13 cellular contexts compared by ENCODE assay signal in the genomic region with DNA sequence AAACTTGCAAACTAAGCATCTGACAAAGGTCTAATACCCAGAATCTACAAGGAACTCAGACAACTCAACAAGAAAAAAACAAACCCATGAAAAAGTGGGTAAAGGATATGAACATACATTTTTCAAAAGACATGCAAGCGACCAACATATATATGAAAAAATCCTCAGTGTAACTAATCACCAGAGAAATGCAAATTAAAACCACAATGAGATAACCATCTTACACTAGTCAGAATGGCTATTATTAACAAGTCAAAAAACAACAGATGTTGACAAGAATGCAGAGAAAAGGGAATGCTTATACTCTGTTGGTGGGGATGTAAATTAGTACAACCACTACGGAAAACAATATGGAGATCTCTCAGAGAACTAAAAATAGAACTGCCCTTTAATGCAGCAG. TPM values are rescaled to one million over a fixed set of nuclear protein-coding genes. Genes with fewer than 3 reads are reported as not detected.
DNase-seq lines count a peak whose midpoint lies in the region; ATAC-seq, FAIRE-seq and TF ChIP-seq lines count a peak whose summit lies in the region.
"Had no signal": no experiment of that assay in that cellular context is flagged by ENCODE, and none has a peak within 500 bp of the region (broad histone marks: within the 10 kb centered on the region; RNA-seq: fewer than 3 reads in every experiment).

No MANE protein-coding gene starts in this region.

- DNase-seq in OCI-LY7 (ENCODE audit: low spot score) (no peak), upper lobe of right lung (no peak), GM12892 (ENCODE audit: insufficient read length) (no peak)
- no peak for DNase-seq in activated naive CD4-positive, alpha-beta T cell (lab: John Stamatoyannopoulos, UW)
- DNase-seq in activated effector memory CD4-positive, alpha-beta T cell treated with Interleukin-2 at 50 U/mL for 16 hours: no peak
- DNase-seq: midbrain, NCI-H2227 treated with DMSO at 0.1 percent for 48 hours had no signal

- H3K4me2 ChIP-seq in OCI-LY7 (ENCODE audit: low read length): peak overlapping the region; percentile 33
- H3K4me2 ChIP-seq: BLaER1 had no signal

- no peak overlapping the region for H3K27ac ChIP-seq in OCI-LY7 (ENCODE audit: low read depth, low read length, poor library complexity, severe bottlenecking)
- H3K27ac ChIP-seq in upper lobe of right lung: no peak overlapping the region
- H3K27ac ChIP-seq: BLaER1 had no signal

- CTCF ChIA-PET in OCI-LY7 (lab: Charles Lee; ENCODE audit: unreplicated experiment): no interaction called here

- H4K20me1 ChIP-seq in OCI-LY7 (ENCODE audit: insufficient read depth, low read length): no peaks in the 10 kb centered on the region
- H4K20me1 ChIP-seq: BLaER1 had no signal

- H3K4me1 ChIP-seq in OCI-LY7 (ENCODE audit: insufficient read depth, low read length, poor library complexity, severe bottlenecking) (peaks cover 26% of the 10 kb centered on the region), upper lobe of right lung (no peaks in the 10 kb centered on the region)
- H3K4me1 ChIP-seq: BLaER1 had no signal

- H3K36me3 ChIP-seq in OCI-LY7 (ENCODE audit: insufficient read depth, low read length) (no peaks in the 10 kb centered on the region), upper lobe of right lung (no peaks in the 10 kb centered on the region)
- H3K36me3 ChIP-seq: BLaER1 had no signal

- intact Hi-C loops in OCI-LY7 (cut with micrococcal nuclease; ENCODE audit: unreplicated experiment): no loop called here
- intact Hi-C loops in upper lobe of right lung (cut with DNase I): no loop called here

- H3K4me3 ChIP-seq in OCI-LY7 (ENCODE audit: low read depth, low read length, poor library complexity, severe bottlenecking) (no peak overlapping the region), upper lobe of right lung (no peak overlapping the region)
- H3K4me3 ChIP-seq: BLaER1 had no signal

- peak overlapping the region; percentile 69; the same call in 1 of the 2 replicates for H2AFZ ChIP-seq in OCI-LY7 (ENCODE audit: low read length)

- H3K79me2 ChIP-seq in OCI-LY7 (ENCODE audit: insufficient read depth, low read depth, low read length): no peaks in the 10 kb centered on the region

- FAIRE-seq in GM12892 (lab: Jason Lieb, UNC): no peak
- FAIRE-seq: TTC549 had no signal

- BruUV-seq in OCI-LY7 (replicated peaks; lab: Mats Ljungman, UMichigan): no TSS peak

- peak; percentile 58 for ATAC-seq in GM18858 (IDR thresholded peaks at IDR 0.05; ENCODE audit: unreplicated experiment)
- peak; percentile 55 for ATAC-seq in GM21526 (IDR thresholded peaks at IDR 0.05; ENCODE audit: low FRiP score, unreplicated experiment)
- peak; percentile 69 for ATAC-seq in HG03045 (IDR thresholded peaks at IDR 0.05; ENCODE audit: unreplicated experiment)
- ATAC-seq in upper lobe of right lung: no peak
- ATAC-seq: stimulated activated memory B cell treated with anti-CD40 and anti-IgM and Interleukin-4, amounts not matched to agents 10 μg/mL and 1 μg/mL and 100 μg/mL, for 72 hours had no signal

- H3K9me3 ChIP-seq in OCI-LY7 (ENCODE audit: low read length): peaks cover 11% of the 10 kb centered on the region; the same call in 1 of the 2 replicates
- H3K9me3 ChIP-seq in upper lobe of right lung: no peaks in the 10 kb centered on the region
- H3K9me3 ChIP-seq: BLaER1 had no signal

- H3K9me2 ChIP-seq in OCI-LY7 (ENCODE audit: insufficient read depth, low read length): no peaks in the 10 kb centered on the region

- H3K27me3 ChIP-seq in upper lobe of right lung: peaks cover 3% of the 10 kb centered on the region
- H3K27me3 ChIP-seq: BLaER1 had no signal

- no peak for TF ChIP-seq CTCF in OCI-LY7 (conservative IDR thresholded peaks at IDR 0.05; ENCODE audit: low read length)
- TF ChIP-seq CTCF in upper lobe of right lung (IDR thresholded peaks at IDR 0.05): no peak

- POLR2A ChIA-PET in OCI-LY7 (lab: Charles Lee): interaction anchor here (2.5 to 11.9 kb wide), 2 partner anchors 10 to 19 kb away, joined by 14 to 194 read pairs; no protein-coding TSS in a partner anchor

- TF ChIP-seq POLR2A in GM12892 (IDR thresholded peaks at IDR 0.05; ENCODE audit: low read depth, low read length): no peak

RNA-seq across cellular contexts. Expression of a gene that starts 12.1 kb away (rescaled TPM):
- total RNA-seq in OCI-LY7 (2014; rRNA removed; shearing (Covaris generic)): 0.28 and 1.1 TPM in 2 replicates
- total RNA-seq in OCI-LY7 (2022) (1.7 and 1.9 TPM in 2 replicates), upper lobe of right lung (2.0 TPM)
- 1.0 TPM for polyA plus RNA-seq in GM12892 (2012; ENCODE audit: missing spikeins)

RNA-seq across cellular contexts. Expression of a gene that starts 12.2 kb away (rescaled TPM):
- total RNA-seq in OCI-LY7 (2014; rRNA removed; shearing (Covaris generic)): not detected in 2 replicates
- not detected in 2 replicates for total RNA-seq in OCI-LY7 (2022)
- total RNA-seq in upper lobe of right lung: not detected
- polyA plus RNA-seq in GM12892 (2012; ENCODE audit: missing spikeins): 0.15 TPM
